9 cellular contexts compared by ENCODE assay signal in the genomic region with DNA sequence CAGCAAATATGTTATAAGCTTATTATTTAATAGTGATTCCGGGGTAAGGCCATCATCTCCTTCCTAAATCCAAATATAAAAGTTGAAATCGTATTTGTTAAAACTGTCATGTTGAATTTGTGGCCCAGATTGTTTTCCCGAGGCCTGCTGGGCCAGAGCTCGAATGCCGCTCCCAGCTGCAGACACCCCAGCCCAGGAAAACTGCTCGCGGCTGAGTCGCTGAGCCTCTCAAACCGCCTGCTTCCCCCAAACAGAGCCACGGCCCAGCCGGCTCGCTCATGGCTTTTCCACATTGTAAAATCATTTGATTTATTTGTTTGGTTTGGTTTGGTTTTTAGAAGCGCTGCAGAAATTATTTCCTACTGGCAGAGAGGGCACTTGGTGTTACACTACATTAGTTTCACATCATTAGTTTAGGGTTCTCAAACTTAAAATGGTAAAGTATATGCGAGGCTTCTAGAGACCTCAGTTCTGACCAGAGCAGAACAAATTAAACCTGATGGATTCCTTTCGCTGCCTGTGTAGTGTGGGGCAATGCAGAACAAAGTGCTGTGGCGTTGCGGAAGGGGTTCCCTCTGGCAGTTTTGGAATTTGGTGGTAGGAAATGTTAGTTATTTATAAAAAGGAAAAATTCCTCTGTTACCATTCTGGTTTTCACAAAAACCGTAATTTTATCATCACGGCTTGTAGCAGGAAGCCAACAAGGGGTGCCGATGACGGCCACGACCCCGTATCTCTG.
DNase-seq lines count a peak whose midpoint lies in the region; ATAC-seq and TF ChIP-seq lines count a peak whose summit lies in the region.
"Had no signal": no experiment of that assay in that cellular context is flagged by ENCODE, and none has a peak within 500 bp of the region (broad histone marks: within the 10 kb centered on the region; RNA-seq: fewer than 3 reads in every experiment).

No MANE protein-coding gene starts in this region.

- H3K27me3 Mint-ChIP-seq in naive B cell: peaks cover 37 to 38% (median 38%) of the 10 kb centered on the region in 3 donors
- peaks cover 13% of the 10 kb centered on the region for H3K27me3 Mint-ChIP-seq in activated CD4-positive, alpha-beta T cell treated with anti-CD3 and anti-CD28 coated beads for 36 hours

- peaks cover 1 to 12% (median 5%) of the 10 kb centered on the region in 3 donors for H3K4me1 Mint-ChIP-seq in naive B cell
- H3K4me1 Mint-ChIP-seq in activated CD4-positive, alpha-beta T cell treated with anti-CD3 and anti-CD28 coated beads for 36 hours: peaks cover 5% of the 10 kb centered on the region

- POLR2A ChIA-PET in HCT116 (lab: Charles Lee): interaction anchor here (1.5 kb wide), 1 partner anchor 286 kb away, joined by 3 read pairs; a partner anchor contains a TSS
- POLR2A ChIA-PET in activated CD4-positive, alpha-beta T cell treated with anti-CD3 and anti-CD28 coated beads for 36 hours (lab: Charles Lee): no interaction called here

- no peaks in the 10 kb centered on the region for H3K36me3 Mint-ChIP-seq in naive B cell
- H3K36me3 Mint-ChIP-seq in activated CD4-positive, alpha-beta T cell treated with anti-CD3 and anti-CD28 coated beads for 36 hours (ENCODE audit: low read depth): no peaks in the 10 kb centered on the region

- TF ChIP-seq CTCF in HCT116 (IDR thresholded peaks at IDR 0.05 in 2 of 3, conservative IDR thresholded peaks at IDR 0.05 in 1 of 3; ENCODE audit: borderline replicate concordance in 1 of 3, insufficient read depth in 1 of 3, low read depth in 2 of 3, low read length in 2 of 3) (no peak), mammary epithelial cell (conservative IDR thresholded peaks at IDR 0.05 in 1 of 2, IDR thresholded peaks at IDR 0.05 in 1 of 2; ENCODE audit: extremely low read depth in 1 of 2, insufficient read depth in 1 of 2, low read depth in 1 of 2, low read length in 2 of 2) (no peak)

- H2AFZ ChIP-seq in HCT116 (ENCODE audit: low read depth, low read length, poor library complexity, severe bottlenecking) (peak overlapping the region; percentile 86), mammary epithelial cell (ENCODE audit: low read depth, low read length) (peak overlapping the region; percentile 78)

- H3K9me2 ChIP-seq in HCT116 (ENCODE audit: insufficient read depth): no peaks in the 10 kb centered on the region

- peak; percentile 2 for DNase-seq in AG20443 (ENCODE audit: low spot score)
- DNase-seq in HCT116 (ENCODE audit: low read depth, low spot score): no peak
- DNase-seq in mammary epithelial cell: no peak
- no peak for DNase-seq in naive B cell
- DNase-seq in activated CD4-positive, alpha-beta T cell treated with anti-CD3 and anti-CD28 coated beads for 36 hours: no peak
- DNase-seq in cortex of kidney (lab: John Stamatoyannopoulos, UW): no peak

- no peaks in the 10 kb centered on the region for H3K27me3 ChIP-seq in HCT116 (ENCODE audit: insufficient read depth, low read length)
- no peaks in the 10 kb centered on the region for H3K27me3 ChIP-seq in mammary epithelial cell (ENCODE audit: insufficient read depth, low read length)

- H3K4me2 ChIP-seq in HCT116 (ENCODE audit: low read length) (peak overlapping the region; percentile 83), mammary epithelial cell (ENCODE audit: insufficient read depth, low read depth, low read length) (no peak overlapping the region)

- H3K79me2 ChIP-seq in HCT116 (ENCODE audit: insufficient read depth, low read length): no peaks in the 10 kb centered on the region
- no peaks in the 10 kb centered on the region for H3K79me2 ChIP-seq in mammary epithelial cell (ENCODE audit: insufficient read depth, low read length)

- H4K20me1 ChIP-seq in HCT116 (ENCODE audit: insufficient read depth) (no peaks in the 10 kb centered on the region), mammary epithelial cell (ENCODE audit: insufficient read depth, low read length) (no peaks in the 10 kb centered on the region)

- H3K9me3 ChIP-seq in HCT116 (ENCODE audit: control insufficient read depth in 1 of 2, insufficient read depth in 1 of 2, low read depth in 1 of 2, low read length in 2 of 2) (no peaks in the 10 kb centered on the region), mammary epithelial cell (replicated peaks; ENCODE audit: insufficient read depth, low read length) (no peaks in the 10 kb centered on the region)

- in situ Hi-C loops in mammary epithelial cell (cut with MboI; ENCODE audit: low sequenced_read_pairs in 2 of 2): loop anchor here (10.0 to 25.0 kb wide), 3 partner anchors 153 to 278 kb away; a partner anchor contains a TSS

- intact Hi-C loops in HCT116 (cut with micrococcal nuclease): loop anchor here (1.0 kb wide), 3 partner anchors 142 to 273 kb away; no protein-coding TSS in a partner anchor
- intact Hi-C loops in mammary epithelial cell (cut with micrococcal nuclease): loop anchor here (1.0 kb wide), 5 partner anchors 142 to 285 kb away; a partner anchor contains a TSS
- intact Hi-C loops in activated CD4-positive, alpha-beta T cell treated with anti-CD3 and anti-CD28 coated beads for 36 hours (cut with DNase I, micrococcal nuclease): loop anchor here (1.0 to 10.0 kb wide), 5 partner anchors 142 to 452 kb away; a partner anchor contains a TSS

- dilution Hi-C loops in mammary epithelial cell (cut with HindIII; ENCODE audit: low sequenced_read_pairs): no loop called here

- CTCF ChIA-PET in HCT116 (lab: Charles Lee) (interaction anchor here (0.8 to 3.0 kb wide), 6 partner anchors 10 to 284 kb away, joined by 3 to 22 read pairs (median 3); no protein-coding TSS in a partner anchor), mammary epithelial cell (lab: Charles Lee; ENCODE audit: low non-redundant PET) (no interaction called here)
- CTCF ChIA-PET in activated CD4-positive, alpha-beta T cell treated with anti-CD3 and anti-CD28 coated beads for 36 hours (lab: Charles Lee): interaction anchor here (0.7 to 1.9 kb wide), 14 partner anchors 9 to 379 kb away, joined by 3 to 9 read pairs (median 4); no protein-coding TSS in a partner anchor

- no peaks in the 10 kb centered on the region for H3K9me3 Mint-ChIP-seq in naive B cell
- H3K9me3 Mint-ChIP-seq in activated CD4-positive, alpha-beta T cell treated with anti-CD3 and anti-CD28 coated beads for 36 hours (ENCODE audit: low read depth): no peaks in the 10 kb centered on the region
- H3K9me3 Mint-ChIP-seq: stimulated activated naive CD8-positive, alpha-beta T cell treated with anti-CD3 and anti-CD28 coated beads, Interleukin-15, Interleukin-2, amounts not matched to agents 100 ng/mL and 50 ng/mL, for 24 hours had no signal

- no peak for ATAC-seq in HCT116
- ATAC-seq in naive B cell (ENCODE audit: low read depth in 2 of 2): no peak
- no peak for ATAC-seq in HG03045 (IDR thresholded peaks at IDR 0.05; ENCODE audit: unreplicated experiment)
- no peak for ATAC-seq in HG02938 (IDR thresholded peaks at IDR 0.05; ENCODE audit: unreplicated experiment)
- ATAC-seq in activated CD4-positive, alpha-beta T cell treated with anti-CD3 and anti-CD28 coated beads for 36 hours: no peak

- H3K36me3 ChIP-seq in HCT116 (ENCODE audit: control insufficient read depth in 1 of 2, insufficient read depth in 2 of 2, low read length in 2 of 2): no peaks in the 10 kb centered on the region
- no peaks in the 10 kb centered on the region for H3K36me3 ChIP-seq in mammary epithelial cell (ENCODE audit: insufficient read depth, low read length)

- TF ChIP-seq POLR2A in HCT116 (IDR thresholded peaks at IDR 0.05; ENCODE audit: borderline replicate concordance, extremely low read depth, insufficient read depth, insufficient read length): no peak

- H3K4me1 ChIP-seq in HCT116 (ENCODE audit: control insufficient read depth in 1 of 2, insufficient read depth in 2 of 2, low read length in 2 of 2): peaks cover 2 to 17% of the 10 kb centered on the region in 2 experiments
- peaks cover 11% of the 10 kb centered on the region for H3K4me1 ChIP-seq in mammary epithelial cell (ENCODE audit: insufficient read depth, low read length)

- H3K27ac Mint-ChIP-seq in naive B cell: peak overlapping the region in 1 of 6 donors; percentile 51
- no peak overlapping the region for H3K27ac Mint-ChIP-seq in activated CD4-positive, alpha-beta T cell treated with anti-CD3 and anti-CD28 coated beads for 36 hours
- H3K27ac Mint-ChIP-seq: stimulated activated naive CD8-positive, alpha-beta T cell treated with anti-CD3 and anti-CD28 coated beads, Interleukin-15, Interleukin-2, amounts not matched to agents 100 ng/mL and 50 ng/mL, for 24 hours had no signal

- 75% methylated on average over 23 of the region's 23 CpGs for WGBS in mammary epithelial cell (ENCODE audit: low coverage, missing lambda C conversion rate)

- H3K4me3 Mint-ChIP-seq in naive B cell: peak overlapping the region in 6 of 8 donors; percentile 35 to 82 (median 75)
- no peak overlapping the region for H3K4me3 Mint-ChIP-seq in activated CD4-positive, alpha-beta T cell treated with anti-CD3 and anti-CD28 coated beads for 36 hours

- H3K27ac ChIP-seq in HCT116 (ENCODE audit: low read depth, low read length) (no peak overlapping the region), mammary epithelial cell (ENCODE audit: insufficient read depth, low read depth, low read length) (no peak overlapping the region)

- peak overlapping the region; percentile 40 to 53; a peak in 3 of 4 replicates for H3K4me3 ChIP-seq in HCT116 (replicated peaks in 1 of 2; ENCODE audit: low read depth in 1 of 2, low read length in 2 of 2)
- H3K4me3 ChIP-seq in mammary epithelial cell (replicated peaks in 1 of 3; ENCODE audit: insufficient read depth in 1 of 3, low read depth in 2 of 3, low read length in 3 of 3): no peak overlapping the region

- TF ChIP-seq RAD21 in HCT116 (IDR thresholded peaks at IDR 0.05; ENCODE audit: low read depth): no peak

- RAD21 ChIA-PET in HCT116 (lab: Charles Lee; ENCODE audit: low non-redundant PET in 1 of 2, low total read pairs in 2 of 2, uncharacterized antibody in 2 of 2, unreplicated experiment in 2 of 2): interaction anchor here in 1 of 2 experiments (0.9 kb wide), 1 partner anchor 157 kb away, joined by 4 read pairs; no protein-coding TSS in a partner anchor

- peak overlapping the region; percentile 43; the same call in 1 of the 2 replicates for H3K9ac ChIP-seq in HCT116 (ENCODE audit: low read length)
- H3K9ac ChIP-seq in mammary epithelial cell (ENCODE audit: insufficient read depth, low read length): no peak overlapping the region

- no TSS peak for BruUV-seq in HCT116 (replicated peaks; lab: Mats Ljungman, UMichigan)
- no TSS peak for BruUV-seq in mammary epithelial cell (replicated peaks; lab: Mats Ljungman, UMichigan)

TF ChIP-seq in HCT116, 20 proteins besides CTCF, POLR2A, EP300 and RAD21 (continues in another document):
- TF ChIP-seq EZH2 (IDR thresholded peaks at IDR 0.05) (no peak), CBX3 (IDR thresholded peaks at IDR 0.05; ENCODE audit: low read depth) (no peak), POLR2AphosphoS5 (IDR thresholded peaks at IDR 0.05; ENCODE audit: low read depth, low read length) (no peak), SRF (IDR thresholded peaks at IDR 0.05; ENCODE audit: low read depth) (no peak), YY1 (IDR thresholded peaks at IDR 0.05; ENCODE audit: extremely low read depth, insufficient replicate concordance, low read depth, low read length) (no peak), CEBPB (IDR thresholded peaks at IDR 0.05; ENCODE audit: low read depth) (no peak), TCF7L2 (IDR thresholded peaks at IDR 0.05; ENCODE audit: borderline replicate concordance, extremely low read depth, insufficient read depth, insufficient read length) (no peak), JUND (IDR thresholded peaks at IDR 0.05) (no peak)

Comparison
In these comparisons a context has a peak if more than half of its experiments do, and no peak if none do; other contexts are left out.
1. H3K4me3 ChIP-seq: peak in HCT116 (2 of 2); none in mammary epithelial cell (0 of 3).